ENCODE assay signal across 10 cellular contexts in the genomic region with DNA sequence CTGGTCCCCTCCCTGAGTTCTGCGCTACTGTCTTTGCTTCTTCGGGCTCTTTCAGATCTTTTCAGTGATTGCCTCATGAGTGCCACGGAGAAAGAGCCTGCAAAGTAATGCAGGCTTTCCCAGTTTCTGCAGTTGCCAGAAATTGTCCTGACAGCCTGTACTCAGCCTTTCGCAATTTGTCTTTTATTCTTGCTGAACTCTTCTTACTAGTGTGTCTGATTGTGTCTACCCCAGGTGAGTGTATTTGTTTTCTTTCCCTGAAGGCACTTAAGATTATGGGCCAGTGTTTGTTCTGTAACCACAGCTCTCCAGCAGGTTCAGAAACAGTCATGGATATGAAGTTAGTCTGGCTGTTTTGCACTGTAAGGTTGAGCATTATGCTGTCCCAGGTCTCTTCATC. TPM values are rescaled to one million over a fixed set of nuclear protein-coding genes. Genes with fewer than 3 reads are reported as not detected.
DNase-seq lines count a peak whose midpoint lies in the region; ATAC-seq and TF ChIP-seq lines count a peak whose summit lies in the region.
"Had no signal": no experiment of that assay in that cellular context is flagged by ENCODE, and none has a peak within 500 bp of the region (broad histone marks: within the 10 kb centered on the region; RNA-seq: fewer than 3 reads in every experiment).

No MANE protein-coding gene starts in this region.

- CTCF ChIA-PET in HEK293 (lab: Yijun Ruan, JAX): no interaction called here

- H3K4me1 ChIP-seq in HEK293 (ENCODE audit: control insufficient read depth, insufficient read depth, low read length): peaks cover 10% of the 10 kb centered on the region
- peaks cover 32% of the 10 kb centered on the region for H3K4me1 ChIP-seq in body of pancreas
- peaks cover 17 to 51% of the 10 kb centered on the region in 2 donors for H3K4me1 ChIP-seq in left lung

- H3K27me3 ChIP-seq in body of pancreas: no peaks in the 10 kb centered on the region
- no peaks in the 10 kb centered on the region for H3K27me3 ChIP-seq in left lung

- no peaks in the 10 kb centered on the region for H3K9me3 ChIP-seq in HEK293 (ENCODE audit: control insufficient read depth, insufficient read depth, low read depth, low read length)
- H3K9me3 ChIP-seq in body of pancreas: no peaks in the 10 kb centered on the region
- H3K9me3 ChIP-seq in left lung: peaks cover 0 to 3% of the 10 kb centered on the region in 2 donors

- TF ChIP-seq CTCF in 22Rv1 (IDR thresholded peaks at IDR 0.05) (no peak), HEK293 (tag by site-specific recombination; IDR thresholded peaks at IDR 0.05) (no peak), body of pancreas (IDR thresholded peaks at IDR 0.05) (peak in 2 of 7 experiments; percentile 12 to 21), left lung (IDR thresholded peaks at IDR 0.05) (no peak)

- WGBS in body of pancreas, 2 donors: 6 to 24% methylated on average over 4 of the region's 4 CpGs

- intact Hi-C loops in body of pancreas (cut with DNase I): no loop called here
- intact Hi-C loops in left lung (cut with DNase I): no loop called here

- H3K36me3 ChIP-seq in HEK293 (ENCODE audit: control insufficient read depth in 2 of 2, insufficient read depth in 1 of 2, low read length in 2 of 2) (peaks cover 0 to 4% of the 10 kb centered on the region in 2 experiments; a peak in 2 of 3 replicates), body of pancreas (replicated peaks in 1 of 2; ENCODE audit: insufficient read depth in 1 of 2, low read depth in 2 of 2) (no peaks in the 10 kb centered on the region), left lung (no peaks in the 10 kb centered on the region)

- H3K27ac ChIP-seq in 22Rv1 (peak overlapping the region; percentile 37), HEK293 (ENCODE audit: extremely low read depth, low read depth, low read length) (0 out of 2 replicates have a peak overlapping the region, but pooled peaks have one; percentile 24), body of pancreas (peak overlapping the region in 3 of 4 donors; percentile 10 to 39 (median 26)), left lung (peak overlapping the region; percentile 33 to 50)

- H3K4me3 ChIP-seq in HEK293 (ENCODE audit: low read depth, low read length) (no peak overlapping the region), body of pancreas (no peak overlapping the region), left lung (no peak overlapping the region)

- ATAC-seq in body of pancreas (peak; percentile 83), left lung (peak; percentile 95), HG02759 (IDR thresholded peaks at IDR 0.05; ENCODE audit: unreplicated experiment) (no peak)

- TF ChIP-seq POLR2A in body of pancreas (IDR thresholded peaks at IDR 0.05): no peak

- peak in 1 of 4 donors; percentile 43 for DNase-seq in body of pancreas
- DNase-seq in left lung: no peak
- DNase-seq in stimulated activated CD4-positive, alpha-beta T cell treated with anti-CD3 and anti-CD28 coated beads, Interleukin-4, amount 100 ng/mL, for 1 hour: no peak
- DNase-seq in COR-L47 (lab: John Stamatoyannopoulos, UW): no peak
- DNase-seq in SW 1271 (lab: John Stamatoyannopoulos, UW): no peak
- DNase-seq: NCI-H1092 treated with DMSO at 0.1 percent for 48 hours; stimulated activated CD4-positive, alpha-beta T cell treated with anti-CD3 and anti-CD28 coated beads, Interleukin-4, amount 100 ng/mL, for 4 hours had no signal

- POLR2A ChIA-PET in HEK293 (lab: Yijun Ruan, JAX): no interaction called here

TF ChIP-seq in HEK293, 187 proteins besides CTCF, POLR2A, EP300 and RAD21 (continues in another document):
- no peak for TF ChIP-seq ZFP69B (tag by site-specific recombination; IDR thresholded peaks at IDR 0.05)
- TF ChIP-seq YY1 (tag by site-specific recombination; IDR thresholded peaks at IDR 0.05): no peak
- no peak for TF ChIP-seq ZNF621 (tag by site-specific recombination; IDR thresholded peaks at IDR 0.05)
- TF ChIP-seq, protein P1, sequence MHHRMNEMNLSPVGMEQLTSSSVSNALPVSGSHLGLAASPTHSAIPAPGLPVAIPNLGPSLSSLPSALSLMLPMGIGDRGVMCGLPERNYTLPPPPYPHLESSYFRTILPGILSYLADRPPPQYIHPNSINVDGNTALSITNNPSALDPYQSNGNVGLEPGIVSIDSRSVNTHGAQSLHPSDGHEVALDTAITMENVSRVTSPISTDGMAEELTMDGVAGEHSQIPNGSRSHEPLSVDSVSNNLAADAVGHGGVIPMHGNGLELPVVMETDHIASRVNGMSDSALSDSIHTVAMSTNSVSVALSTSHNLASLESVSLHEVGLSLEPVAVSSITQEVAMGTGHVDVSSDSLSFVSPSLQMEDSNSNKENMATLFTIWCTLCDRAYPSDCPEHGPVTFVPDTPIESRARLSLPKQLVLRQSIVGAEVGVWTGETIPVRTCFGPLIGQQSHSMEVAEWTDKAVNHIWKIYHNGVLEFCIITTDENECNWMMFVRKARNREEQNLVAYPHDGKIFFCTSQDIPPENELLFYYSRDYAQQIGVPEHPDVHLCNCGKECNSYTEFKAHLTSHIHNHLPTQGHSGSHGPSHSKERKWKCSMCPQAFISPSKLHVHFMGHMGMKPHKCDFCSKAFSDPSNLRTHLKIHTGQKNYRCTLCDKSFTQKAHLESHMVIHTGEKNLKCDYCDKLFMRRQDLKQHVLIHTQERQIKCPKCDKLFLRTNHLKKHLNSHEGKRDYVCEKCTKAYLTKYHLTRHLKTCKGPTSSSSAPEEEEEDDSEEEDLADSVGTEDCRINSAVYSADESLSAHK (tag by site-specific recombination; IDR thresholded peaks at IDR 0.05): peak; percentile 85
- TF ChIP-seq MEIS1 (CRISPR knock-in tag; IDR thresholded peaks at IDR 0.05; ENCODE audit: borderline replicate concordance): no peak
- peak; percentile 34 for TF ChIP-seq OSR2 (tag by site-specific recombination; IDR thresholded peaks at IDR 0.05)
- no peak for TF ChIP-seq ZNF530 (tag by site-specific recombination; IDR thresholded peaks at IDR 0.05; ENCODE audit: low read depth)
- TF ChIP-seq, protein P2, sequence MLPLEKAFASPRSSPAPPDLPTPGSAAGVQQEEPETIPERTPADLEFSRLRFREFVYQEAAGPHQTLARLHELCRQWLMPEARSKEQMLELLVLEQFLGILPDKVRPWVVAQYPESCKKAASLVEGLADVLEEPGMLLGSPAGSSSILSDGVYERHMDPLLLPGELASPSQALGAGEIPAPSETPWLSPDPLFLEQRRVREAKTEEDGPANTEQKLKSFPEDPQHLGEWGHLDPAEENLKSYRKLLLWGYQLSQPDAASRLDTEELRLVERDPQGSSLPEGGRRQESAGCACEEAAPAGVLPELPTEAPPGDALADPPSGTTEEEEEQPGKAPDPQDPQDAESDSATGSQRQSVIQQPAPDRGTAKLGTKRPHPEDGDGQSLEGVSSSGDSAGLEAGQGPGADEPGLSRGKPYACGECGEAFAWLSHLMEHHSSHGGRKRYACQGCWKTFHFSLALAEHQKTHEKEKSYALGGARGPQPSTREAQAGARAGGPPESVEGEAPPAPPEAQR (tag by site-specific recombination; IDR thresholded peaks at IDR 0.05): no peak
- peak; percentile 65 for TF ChIP-seq GLIS1 (tag by site-specific recombination; IDR thresholded peaks at IDR 0.05)
- TF ChIP-seq EGR2 (tag by site-specific recombination; IDR thresholded peaks at IDR 0.05; ENCODE audit: low read depth): no peak
- TF ChIP-seq ZNF585B (tag by site-specific recombination; IDR thresholded peaks at IDR 0.05): no peak
- TF ChIP-seq KLF16 (tag by site-specific recombination; IDR thresholded peaks at IDR 0.05): no peak
- TF ChIP-seq ZNF211 (tag by site-specific recombination; IDR thresholded peaks at IDR 0.05; ENCODE audit: low read depth): no peak
- TF ChIP-seq FEZF1 (tag by site-specific recombination; IDR thresholded peaks at IDR 0.05): 0 out of 2 replicates have a peak, but pooled peaks have one; percentile 14
- TF ChIP-seq BCL11A (tag by site-specific recombination; IDR thresholded peaks at IDR 0.05; ENCODE audit: low read depth): no peak
- TF ChIP-seq ZNF626 (tag by site-specific recombination; IDR thresholded peaks at IDR 0.05): no peak

RNA-seq across cellular contexts. Expression of a gene that starts 47.1 kb away (rescaled TPM):
- total RNA-seq in body of pancreas (10 to 100 TPM; 14.8 to 22.7 TPM), left lung (10 to 100 TPM; 22.3 to 25.2 TPM)
